ENCODE assay signal across 35 cellular contexts in genomic region chr11:128216198-128216597, GRCh38.
A peak's percentile ranks its signal among the peaks of the same experiment; 100 is the strongest.
DNase-seq lines count a peak whose midpoint lies in the region; ATAC-seq, FAIRE-seq and TF ChIP-seq lines count a peak whose summit lies in the region.
"Had no signal": no experiment of that assay in that cellular context is flagged by ENCODE, and none has a peak within 500 bp of the region (broad histone marks: within the 10 kb centered on the region; RNA-seq: fewer than 3 reads in every experiment).

No MANE protein-coding gene starts in this region.

- no peak overlapping the region for H2AFZ ChIP-seq in HepG2 (ENCODE audit: low read length)

- no peak overlapping the region for H3K4me2 ChIP-seq in HepG2 (ENCODE audit: low read depth, low read length)
- H3K4me2 ChIP-seq: A549; BLaER1; BLaER1 treated with 17β-estradiol and CSF1 and Interleukin-3, amounts not matched to agents 10 nM and 100 nM had no signal

- TF ChIP-seq RAD21 in liver (IDR thresholded peaks at IDR 0.05) (peak in 1 of 2 donors; percentile 5), HepG2 (CRISPR knock-in tag; IDR thresholded peaks at IDR 0.05) (no peak)

- no peak overlapping the region for H3K4me3 ChIP-seq in liver (ENCODE audit: low read depth in 1 of 3, low read length in 3 of 3)
- H3K4me3 ChIP-seq in HepG2 (replicated peaks in 1 of 3; ENCODE audit: insufficient read depth in 1 of 3, low read depth in 2 of 3, low read length in 3 of 3), result no peak overlapping the region
- no peak overlapping the region for H3K4me3 ChIP-seq in right lobe of liver
- H3K4me3 ChIP-seq: A549; BLaER1; BLaER1 treated with 17β-estradiol and CSF1 and Interleukin-3, amounts not matched to agents 10 nM and 100 nM had no signal

- no peak overlapping the region for H3K27ac ChIP-seq in liver (ENCODE audit: low read depth in 1 of 2, low read length in 2 of 2)
- H3K27ac ChIP-seq in HepG2 (ENCODE audit: extremely low read length, insufficient read depth, low read length), result no peak overlapping the region
- no peak overlapping the region for H3K27ac ChIP-seq in right lobe of liver
- H3K27ac ChIP-seq: 22Rv1; A549; BLaER1; BLaER1 treated with 17β-estradiol and CSF1 and Interleukin-3, amounts not matched to agents 10 nM and 100 nM; C4-2B had no signal

- TF ChIP-seq CTCF in liver (IDR thresholded peaks at IDR 0.05; ENCODE audit: low read depth, low read length, missing input control) (no peak), HepG2 (CRISPR knock-in tag; IDR thresholded peaks at IDR 0.05) (no peak), right lobe of liver (IDR thresholded peaks at IDR 0.05) (no peak)

- peaks cover 4 to 14% of the 10 kb centered on the region in 2 donors for H3K36me3 Mint-ChIP-seq in activated naive CD4-positive, alpha-beta T cell treated with anti-CD3 and anti-CD28 coated beads, Interleukin-2, amount 50 U/mL, for 72 hours
- H3K36me3 Mint-ChIP-seq: CD14-positive monocyte; CD4-positive, alpha-beta memory T cell; CD4-positive, CD25-positive, alpha-beta regulatory T cell; CD8-positive, alpha-beta memory T cell; CD8-positive, alpha-beta T cell had no signal

- POLR2A ChIA-PET in HepG2 (lab: Yijun Ruan, JAX), result no interaction called here

- intact Hi-C loops in HepG2 (cut with micrococcal nuclease; ENCODE audit: unreplicated experiment) (no loop called here), right lobe of liver (cut with DNase I) (no loop called here)

- H3K9me3 Mint-ChIP-seq in activated naive CD4-positive, alpha-beta T cell treated with anti-CD3 and anti-CD28 coated beads, Interleukin-2, amount 50 U/mL, for 72 hours, result peaks cover 11 to 12% of the 10 kb centered on the region in 2 donors
- H3K9me3 Mint-ChIP-seq: CD4-positive, alpha-beta T cell; CD8-positive, alpha-beta T cell had no signal

- in situ Hi-C loops in HepG2 (cut with HindIII; ENCODE audit: extremely low pct_ligation_motif_present, low pct_unique_long_range_greater_than_20kb), result no loop called here

- no peaks in the 10 kb centered on the region for H3K36me3 ChIP-seq in liver (ENCODE audit: control insufficient read depth in 4 of 4, insufficient read depth in 3 of 4, low read depth in 1 of 4, low read length in 3 of 4)
- H3K36me3 ChIP-seq in HepG2 (replicated peaks in 1 of 2; ENCODE audit: control insufficient read depth in 1 of 2, insufficient read depth in 2 of 2, low read length in 2 of 2), result no peaks in the 10 kb centered on the region
- no peaks in the 10 kb centered on the region for H3K36me3 ChIP-seq in right lobe of liver
- H3K36me3 ChIP-seq: BE2C; BLaER1; BLaER1 treated with 17β-estradiol and CSF1 and Interleukin-3, amounts not matched to agents 10 nM and 100 nM had no signal

- H4K20me1 ChIP-seq in HepG2 (ENCODE audit: insufficient read depth, low read length), result no peaks in the 10 kb centered on the region
- H4K20me1 ChIP-seq: BLaER1; BLaER1 treated with 17β-estradiol and CSF1 and Interleukin-3, amounts not matched to agents 10 nM and 100 nM had no signal

- H3K9me3 ChIP-seq in liver (ENCODE audit: control insufficient read depth in 4 of 4, low read length in 3 of 4), result peaks cover 0 to 1% (median 0%) of the 10 kb centered on the region in 4 donors
- peaks cover 10% of the 10 kb centered on the region; the same call in 1 of the 2 replicates for H3K9me3 ChIP-seq in HepG2 (ENCODE audit: low read length)
- no peaks in the 10 kb centered on the region for H3K9me3 ChIP-seq in right lobe of liver
- H3K9me3 ChIP-seq: BE2C had no signal

- FAIRE-seq in HepG2 (lab: Jason Lieb, UNC), result no peak
- FAIRE-seq: A204.1, A549, D721Med had no signal

- H3K9ac ChIP-seq in liver (ENCODE audit: low read depth in 1 of 2, low read length in 2 of 2) (no peak overlapping the region), HepG2 (ENCODE audit: insufficient read depth, low read depth, low read length) (no peak overlapping the region)
- H3K9ac ChIP-seq: BLaER1; BLaER1 treated with 17β-estradiol and CSF1 and Interleukin-3, amounts not matched to agents 10 nM and 100 nM had no signal

- CTCF ChIA-PET in HepG2 (lab: Yijun Ruan, JAX; ENCODE audit: low intra/inter-chr PET ratio, low total read pairs), result no interaction called here

- H3K27ac Mint-ChIP-seq in activated naive CD4-positive, alpha-beta T cell treated with anti-CD3 and anti-CD28 coated beads, Interleukin-2, amount 50 U/mL, for 72 hours, result no peak overlapping the region
- H3K27ac Mint-ChIP-seq: B cell; CD14-positive monocyte; CD4-positive, alpha-beta memory T cell; CD4-positive, alpha-beta T cell; CD4-positive, CD25-positive, alpha-beta regulatory T cell; CD8-positive, alpha-beta memory T cell; CD8-positive, alpha-beta T cell had no signal

- H3K27me3 ChIP-seq in liver (ENCODE audit: control insufficient read depth in 4 of 4, insufficient read depth in 4 of 4, low read length in 3 of 4) (no peaks in the 10 kb centered on the region), HepG2 (ENCODE audit: control insufficient read depth in 1 of 2, insufficient read depth in 2 of 2, low read length in 2 of 2) (no peaks in the 10 kb centered on the region), right lobe of liver (no peaks in the 10 kb centered on the region)
- H3K27me3 ChIP-seq: BE2C; BLaER1; BLaER1 treated with 17β-estradiol and CSF1 and Interleukin-3, amounts not matched to agents 10 nM and 100 nM had no signal

- TF ChIP-seq EP300 in HepG2 (IDR thresholded peaks at IDR 0.05; ENCODE audit: low read depth in 2 of 2, low read length in 2 of 2), result no peak
- no peak for TF ChIP-seq EP300 in HepG2 (CRISPR knock-in tag; IDR thresholded peaks at IDR 0.05; ENCODE audit: borderline replicate concordance)

- ATAC-seq in HepG2 (no peak), left lobe of liver (peak; percentile 87), right lobe of liver (peak; percentile 56 to 92 (median 86))
- no peak for ATAC-seq in activated naive CD4-positive, alpha-beta T cell treated with anti-CD3 and anti-CD28 coated beads, Interleukin-2, amount 50 U/mL, for 72 hours
- ATAC-seq: A549; CD8-positive, alpha-beta T cell had no signal

- TF ChIP-seq POLR2A in HepG2 (IDR thresholded peaks at IDR 0.05; ENCODE audit: insufficient read depth in 1 of 2, low read depth in 2 of 2, low read length in 2 of 2), result no peak
- no peak for TF ChIP-seq POLR2A in right lobe of liver (IDR thresholded peaks at IDR 0.05)

- 34% methylated on average over 1 of the region's 1 CpG for WGBS in liver
- 11% methylated on average over 1 of the region's 1 CpG for WGBS in HepG2 (ENCODE audit: low lambda C conversion rate)
- 21% methylated on average over 1 of the region's 1 CpG for WGBS in right lobe of liver (ENCODE audit: insufficient coverage, low coverage, low lambda C conversion rate, missing lambda C conversion rate)

- no peak for DNase-seq in HepG2 (ENCODE audit: low spot score)
- no peak for DNase-seq in left lobe of liver (ENCODE audit: low spot score)
- DNase-seq in right lobe of liver, result no peak
- no peak for DNase-seq in NCI-H526 treated with DMSO at 0.1 percent for 48 hours (lab: John Stamatoyannopoulos, UW)
- no peak for DNase-seq in activated naive CD4-positive, alpha-beta T cell treated with anti-CD3 and anti-CD28 coated beads, Interleukin-2, amount 50 U/mL, for 72 hours (ENCODE audit: low spot score in 2 of 2)
- DNase-seq: 8988T; ACHN; AML-193; BE2C; C1 segment of cervical spinal cord; Caco-2; Calu3; CD4-positive, alpha-beta memory T cell; CD4-positive, alpha-beta T cell; CD4-positive, CD25-positive, alpha-beta regulatory T cell; CD8-positive, alpha-beta memory T cell; CD8-positive, alpha-beta T cell; COR-L47; DMS 273 treated with DMSO at 0.1 percent for 48 hours; DMS153; DMS53; DMS79; DMS79 treated with DMSO at 0.1 percent for 48 hours; DND-41; EL had no signal

- no peaks in the 10 kb centered on the region for H3K4me1 ChIP-seq in liver (ENCODE audit: control insufficient read depth in 4 of 4, insufficient read depth in 4 of 4, low read length in 3 of 4)
- H3K4me1 ChIP-seq in HepG2 (ENCODE audit: insufficient read depth, low read length), result no peaks in the 10 kb centered on the region
- no peaks in the 10 kb centered on the region for H3K4me1 ChIP-seq in right lobe of liver
- H3K4me1 ChIP-seq: BE2C; BLaER1; BLaER1 treated with 17β-estradiol and CSF1 and Interleukin-3, amounts not matched to agents 10 nM and 100 nM had no signal

- BruUV-seq in HepG2 (replicated peaks; lab: Mats Ljungman, UMichigan), result no TSS peak

- no peaks in the 10 kb centered on the region for H3K79me2 ChIP-seq in HepG2 (ENCODE audit: insufficient read depth, low read length)

TF ChIP-seq in liver, 16 proteins besides CTCF, POLR2A, EP300 and RAD21 (continues in another document):
- TF ChIP-seq TAF1 (conservative IDR thresholded peaks at IDR 0.05), result no peak
- TF ChIP-seq ATF3 (IDR thresholded peaks at IDR 0.05), result no peak
- no peak for TF ChIP-seq HNF4G (IDR thresholded peaks at IDR 0.05)
- TF ChIP-seq RXRA (IDR thresholded peaks at IDR 0.05), result peak in 1 of 2 donors; percentile 61
- peak; percentile 59 for TF ChIP-seq YY1 (IDR thresholded peaks at IDR 0.05)
- no peak for TF ChIP-seq GABPA (IDR thresholded peaks at IDR 0.05 in 1 of 2, conservative IDR thresholded peaks at IDR 0.05 in 1 of 2)
- TF ChIP-seq SP1 (IDR thresholded peaks at IDR 0.05), result no peak
- TF ChIP-seq FOXA2 (IDR thresholded peaks at IDR 0.05), result peak; percentile 81
- peak; percentile 38 for TF ChIP-seq FOXA1 (IDR thresholded peaks at IDR 0.05)
- TF ChIP-seq EGR1 (IDR thresholded peaks at IDR 0.05; ENCODE audit: low read depth in 2 of 2), result no peak

TF ChIP-seq in HepG2, 621 proteins besides CTCF, POLR2A, EP300 and RAD21 (continues in another document):
- TF ChIP-seq ZNF276 (CRISPR knock-in tag; IDR thresholded peaks at IDR 0.05; ENCODE audit: low read depth) (no peak), ZNF747 (CRISPR knock-in tag; IDR thresholded peaks at IDR 0.05; ENCODE audit: borderline replicate concordance) (no peak), SRSF4 (IDR thresholded peaks at IDR 0.05; ENCODE audit: low read depth, low read length, poor library complexity, severe bottlenecking) (no peak), KDM4B (CRISPR knock-in tag; IDR thresholded peaks at IDR 0.05) (no peak)

Comparison
In these comparisons a context has a peak if more than half of its experiments do, and no peak if none do; other contexts are left out.
1. ATAC-seq: peak in left lobe of liver (single experiment) and right lobe of liver (4 of 4); none in HepG2 (single experiment) and activated naive CD4-positive, alpha-beta T cell treated with anti-CD3 and anti-CD28 coated beads, Interleukin-2, amount 50 U/mL, for 72 hours (0 of 2).